In genomic region chr13:99385161-99385560, GRCh38 we compare ENCODE assay signal across 17 cellular contexts.
DNase-seq lines count a peak whose midpoint lies in the region; ATAC-seq, FAIRE-seq and TF ChIP-seq lines count a peak whose summit lies in the region.
"Had no signal": no experiment of that assay in that cellular context is flagged by ENCODE, and none has a peak within 500 bp of the region (broad histone marks: within the 10 kb centered on the region; RNA-seq: fewer than 3 reads in every experiment).

No MANE protein-coding gene starts in this region.

- no peaks in the 10 kb centered on the region for H3K9me3 Mint-ChIP-seq in CD8-positive, alpha-beta T cell
- no peaks in the 10 kb centered on the region for H3K9me3 Mint-ChIP-seq in activated naive CD8-positive, alpha-beta T cell (ENCODE audit: low read depth)
- no peaks in the 10 kb centered on the region for H3K9me3 Mint-ChIP-seq in naive B cell
- no peaks in the 10 kb centered on the region for H3K9me3 Mint-ChIP-seq in stimulated activated effector memory CD8-positive, alpha-beta T cell treated with anti-CD3 and anti-CD28 coated beads, Interleukin-12 subunit alpha, Interleukin-12 subunit beta, amount 100 ng/mL, for 72 hours
- H3K9me3 Mint-ChIP-seq: brain had no signal

- peaks cover 85% of the 10 kb centered on the region for H3K4me1 ChIP-seq in CD8-positive, alpha-beta T cell (ENCODE audit: insufficient read depth, low read length)
- no peaks in the 10 kb centered on the region for H3K4me1 ChIP-seq in HepG2 (ENCODE audit: insufficient read depth, low read length)

- BruUV-seq in HepG2 (replicated peaks; lab: Mats Ljungman, UMichigan), result no TSS peak

- no peak for FAIRE-seq in HepG2 (lab: Jason Lieb, UNC)
- FAIRE-seq: endometrium had no signal

- CTCF ChIA-PET in CD8-positive, alpha-beta T cell (lab: Charles Lee), result interaction anchor here (1.5 to 18.7 kb wide), 6 partner anchors 18 to 116 kb away, joined by 3 to 306 read pairs (median 68); no protein-coding TSS in a partner anchor
- CTCF ChIA-PET in HepG2 (lab: Yijun Ruan, JAX; ENCODE audit: low intra/inter-chr PET ratio, low total read pairs), result interaction anchor here (3.4 kb wide), 1 partner anchor 52 kb away, joined by 45 read pairs; no protein-coding TSS in a partner anchor

- TF ChIP-seq EP300 in HepG2 (IDR thresholded peaks at IDR 0.05; ENCODE audit: low read depth in 2 of 2, low read length in 2 of 2) (no peak), HepG2 (CRISPR knock-in tag; IDR thresholded peaks at IDR 0.05; ENCODE audit: borderline replicate concordance) (no peak)

- no peak for TF ChIP-seq CTCF in CD8-positive, alpha-beta T cell (IDR thresholded peaks at IDR 0.05)
- TF ChIP-seq CTCF in HepG2 (CRISPR knock-in tag; IDR thresholded peaks at IDR 0.05), result no peak

- POLR2A ChIA-PET in CD8-positive, alpha-beta T cell (lab: Charles Lee), result interaction anchor here (1.5 to 5.4 kb wide), 3 partner anchors 10 to 33 kb away, joined by 5 to 30 read pairs (median 22); no protein-coding TSS in a partner anchor
- POLR2A ChIA-PET in HepG2 (lab: Yijun Ruan, JAX), result no interaction called here

- H3K9ac ChIP-seq in HepG2 (ENCODE audit: insufficient read depth, low read depth, low read length), result no peak overlapping the region
- H3K9ac ChIP-seq: BLaER1 treated with 17β-estradiol and CSF1 and Interleukin-3, amounts not matched to agents 10 nM and 100 nM had no signal

- H3K27me3 Mint-ChIP-seq in CD8-positive, alpha-beta T cell (ENCODE audit: low read depth), result no peaks in the 10 kb centered on the region
- H3K27me3 Mint-ChIP-seq in activated naive CD8-positive, alpha-beta T cell, result no peaks in the 10 kb centered on the region
- H3K27me3 Mint-ChIP-seq in naive B cell, result no peaks in the 10 kb centered on the region
- H3K27me3 Mint-ChIP-seq: brain had no signal

- no peaks in the 10 kb centered on the region for H3K9me3 ChIP-seq in CD8-positive, alpha-beta T cell (ENCODE audit: low read length)
- H3K9me3 ChIP-seq in HepG2 (ENCODE audit: low read length), result no peaks in the 10 kb centered on the region
- H3K9me3 ChIP-seq: BLaER1 treated with 17β-estradiol and CSF1 and Interleukin-3, amounts not matched to agents 10 nM and 100 nM had no signal

- H3K4me2 ChIP-seq in HepG2 (ENCODE audit: low read depth, low read length), result no peak overlapping the region

- no peak for TF ChIP-seq RAD21 in HepG2 (CRISPR knock-in tag; IDR thresholded peaks at IDR 0.05)

- peak overlapping the region; percentile 42 for H3K27ac ChIP-seq in CD8-positive, alpha-beta T cell (ENCODE audit: low read depth, low read length)
- no peak overlapping the region for H3K27ac ChIP-seq in HepG2 (ENCODE audit: extremely low read length, insufficient read depth, low read length)
- H3K27ac ChIP-seq: BLaER1 treated with 17β-estradiol and CSF1 and Interleukin-3, amounts not matched to agents 10 nM and 100 nM; RWPE1 had no signal

- in situ Hi-C loops in HepG2 (cut with HindIII; ENCODE audit: extremely low pct_ligation_motif_present, low pct_unique_long_range_greater_than_20kb), result no loop called here

- no peak overlapping the region for H3K4me3 Mint-ChIP-seq in CD8-positive, alpha-beta T cell
- H3K4me3 Mint-ChIP-seq in activated naive CD8-positive, alpha-beta T cell, result peak overlapping the region; percentile 13
- H3K4me3 Mint-ChIP-seq in naive B cell, result no peak overlapping the region
- no peak overlapping the region for H3K4me3 Mint-ChIP-seq in stimulated activated effector memory CD8-positive, alpha-beta T cell treated with anti-CD3 and anti-CD28 coated beads, Interleukin-12 subunit alpha, Interleukin-12 subunit beta, amount 100 ng/mL, for 72 hours
- H3K4me3 Mint-ChIP-seq: brain had no signal

- 98% methylated on average over 14 of the region's 15 CpGs for WGBS in HepG2 (ENCODE audit: low lambda C conversion rate)

- H3K36me3 ChIP-seq in CD8-positive, alpha-beta T cell (ENCODE audit: insufficient read depth, low read length), result peaks cover 13% of the 10 kb centered on the region
- H3K36me3 ChIP-seq in HepG2 (replicated peaks in 1 of 2; ENCODE audit: control insufficient read depth in 1 of 2, insufficient read depth in 2 of 2, low read length in 2 of 2), result peaks cover 3 to 7% of the 10 kb centered on the region in 2 experiments; a peak in 4 of 5 replicates

- peak; percentile 20 for DNase-seq in activated T-cell treated with anti-CD3 and anti-CD28 coated beads, Interleukin-2, amount 50 U/mL, for 1 hour
- DNase-seq in activated T-cell treated with anti-CD3 and anti-CD28 coated beads for 4 hours (no peak), naive B cell (no peak), HepG2 (ENCODE audit: low spot score) (no peak), T-helper 1 cell (no peak)
- DNase-seq in CD8-positive, alpha-beta T cell, result peak in 3 of 7 experiments; percentile 5 to 47 (median 8)
- no peak for DNase-seq in stimulated activated effector memory CD8-positive, alpha-beta T cell treated with anti-CD3 and anti-CD28 coated beads, Interleukin-12 subunit alpha, Interleukin-12 subunit beta, amount 100 ng/mL, for 72 hours (ENCODE audit: low spot score in 2 of 2)
- DNase-seq: Kasumi-1, mesenchymal stem cell, NCI-H1048, NCI-H187, trophoblast cell had no signal

- H3K36me3 Mint-ChIP-seq in CD8-positive, alpha-beta T cell, result peaks cover 25% of the 10 kb centered on the region
- peaks cover 8% of the 10 kb centered on the region for H3K36me3 Mint-ChIP-seq in activated naive CD8-positive, alpha-beta T cell
- H3K36me3 Mint-ChIP-seq in naive B cell, result peaks cover 5 to 17% of the 10 kb centered on the region in 2 donors
- peaks cover 36% of the 10 kb centered on the region for H3K36me3 Mint-ChIP-seq in stimulated activated effector memory CD8-positive, alpha-beta T cell treated with anti-CD3 and anti-CD28 coated beads, Interleukin-12 subunit alpha, Interleukin-12 subunit beta, amount 100 ng/mL, for 72 hours

- H2AFZ ChIP-seq in HepG2 (ENCODE audit: low read length), result no peak overlapping the region

- no peaks in the 10 kb centered on the region for H4K20me1 ChIP-seq in HepG2 (ENCODE audit: insufficient read depth, low read length)

- peaks cover 85% of the 10 kb centered on the region for H3K4me1 Mint-ChIP-seq in CD8-positive, alpha-beta T cell (ENCODE audit: low read depth)
- peaks cover 84% of the 10 kb centered on the region for H3K4me1 Mint-ChIP-seq in activated naive CD8-positive, alpha-beta T cell (ENCODE audit: low read depth)
- peaks cover 45 to 64% (median 62%) of the 10 kb centered on the region in 3 donors for H3K4me1 Mint-ChIP-seq in naive B cell
- H3K4me1 Mint-ChIP-seq in stimulated activated effector memory CD8-positive, alpha-beta T cell treated with anti-CD3 and anti-CD28 coated beads, Interleukin-12 subunit alpha, Interleukin-12 subunit beta, amount 100 ng/mL, for 72 hours, result peaks cover 55% of the 10 kb centered on the region

- H3K27me3 ChIP-seq in CD8-positive, alpha-beta T cell (ENCODE audit: insufficient read depth, low read length), result no peaks in the 10 kb centered on the region
- H3K27me3 ChIP-seq in HepG2 (ENCODE audit: control insufficient read depth in 1 of 2, insufficient read depth in 2 of 2, low read length in 2 of 2), result no peaks in the 10 kb centered on the region; a peak in 1 of 5 replicates
- H3K27me3 ChIP-seq: BLaER1 treated with 17β-estradiol and CSF1 and Interleukin-3, amounts not matched to agents 10 nM and 100 nM had no signal

- H3K27ac Mint-ChIP-seq in CD8-positive, alpha-beta T cell, result peak overlapping the region; percentile 98
- H3K27ac Mint-ChIP-seq in activated naive CD8-positive, alpha-beta T cell, result peak overlapping the region; percentile 94
- H3K27ac Mint-ChIP-seq in naive B cell, result peak overlapping the region in 4 of 6 donors; percentile 27 to 100 (median 74)
- no peak overlapping the region for H3K27ac Mint-ChIP-seq in stimulated activated effector memory CD8-positive, alpha-beta T cell treated with anti-CD3 and anti-CD28 coated beads, Interleukin-12 subunit alpha, Interleukin-12 subunit beta, amount 100 ng/mL, for 72 hours

- no peak overlapping the region for H3K4me3 ChIP-seq in CD8-positive, alpha-beta T cell (ENCODE audit: low read depth, low read length)
- H3K4me3 ChIP-seq in HepG2 (replicated peaks in 1 of 3; ENCODE audit: insufficient read depth in 1 of 3, low read depth in 2 of 3, low read length in 3 of 3), result no peak overlapping the region
- H3K4me3 ChIP-seq: BLaER1 treated with 17β-estradiol and CSF1 and Interleukin-3, amounts not matched to agents 10 nM and 100 nM had no signal

- no peak for ATAC-seq in CD8-positive, alpha-beta T cell
- no peak for ATAC-seq in naive B cell (ENCODE audit: low read depth in 2 of 2)
- no peak for ATAC-seq in stimulated activated effector memory CD8-positive, alpha-beta T cell treated with anti-CD3 and anti-CD28 coated beads, Interleukin-12 subunit alpha, Interleukin-12 subunit beta, amount 100 ng/mL, for 72 hours
- no peak for ATAC-seq in HepG2

- H3K79me2 ChIP-seq in HepG2 (ENCODE audit: insufficient read depth, low read length), result no peaks in the 10 kb centered on the region

- no peak for TF ChIP-seq POLR2A in HepG2 (IDR thresholded peaks at IDR 0.05; ENCODE audit: insufficient read depth in 1 of 2, low read depth in 2 of 2, low read length in 2 of 2)

- intact Hi-C loops in CD8-positive, alpha-beta T cell (cut with DNase I, micrococcal nuclease), result loop anchor here (2.0 to 5.0 kb wide), 3 partner anchors 62 to 208 kb away; no protein-coding TSS in a partner anchor
- intact Hi-C loops in HepG2 (cut with micrococcal nuclease; ENCODE audit: unreplicated experiment), result no loop called here

TF ChIP-seq in HepG2, 621 proteins besides CTCF, POLR2A, EP300 and RAD21:
- TF ChIP-seq TAF1 (CRISPR knock-in tag; IDR thresholded peaks at IDR 0.05), result no peak
- no peak for TF ChIP-seq BCL6 (CRISPR knock-in tag; IDR thresholded peaks at IDR 0.05)
- TF ChIP-seq JDP2 (CRISPR knock-in tag; IDR thresholded peaks at IDR 0.05; ENCODE audit: borderline replicate concordance), result no peak
- no peak for TF ChIP-seq FOXA3 (CRISPR knock-in tag; IDR thresholded peaks at IDR 0.05)
- no peak for TF ChIP-seq HIVEP1 (CRISPR knock-in tag; IDR thresholded peaks at IDR 0.05)
- no peak for TF ChIP-seq MAFG (CRISPR knock-in tag; IDR thresholded peaks at IDR 0.05)
- TF ChIP-seq, protein P1, sequence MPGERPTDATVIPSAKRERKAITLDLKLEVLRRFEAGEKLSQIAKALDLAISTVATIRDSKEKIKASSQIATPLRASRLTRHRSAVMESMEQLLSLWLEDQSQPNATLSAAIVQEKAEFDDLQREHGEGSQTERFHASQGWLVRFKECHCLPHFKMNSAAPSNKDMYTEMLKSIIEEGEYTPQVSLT (CRISPR knock-in tag; IDR thresholded peaks at IDR 0.05; ENCODE audit: borderline replicate concordance, low read depth), result no peak
